Comparison of ENCODE assay signal across 9 cellular contexts in genomic region chr6:148761532-148761951, GRCh38. TPM values are rescaled to one million over a fixed set of nuclear protein-coding genes. Genes with fewer than 3 reads are reported as not detected.
A peak's percentile ranks its signal among the peaks of the same experiment; 100 is the strongest.
DNase-seq lines count a peak whose midpoint lies in the region; ATAC-seq, FAIRE-seq and TF ChIP-seq lines count a peak whose summit lies in the region.
"Had no signal": no experiment of that assay in that cellular context is flagged by ENCODE, and none has a peak within 500 bp of the region (broad histone marks: within the 10 kb centered on the region; RNA-seq: fewer than 3 reads in every experiment).

No MANE protein-coding gene starts in this region.

- no peaks in the 10 kb centered on the region for H3K9me3 ChIP-seq in CD4-positive, alpha-beta memory T cell (ENCODE audit: control insufficient read depth in 1 of 2, low read length in 2 of 2)
- H3K9me3 ChIP-seq in KOPT-K1 (ENCODE audit: insufficient read depth, low read length, poor library complexity, severe bottlenecking): no peaks in the 10 kb centered on the region
- H3K9me3 ChIP-seq in mesenchymal stem cell (ENCODE audit: control insufficient read depth, low read length): no peaks in the 10 kb centered on the region

- no peak for FAIRE-seq in GM19239 (lab: Jason Lieb, UNC)
- FAIRE-seq: bronchial epithelial cell had no signal

- H3K4me3 ChIP-seq in CD4-positive, alpha-beta memory T cell (ENCODE audit: low read length in 2 of 2): peak overlapping the region; percentile 20 to 42
- H3K4me3 ChIP-seq in mesenchymal stem cell (ENCODE audit: insufficient read depth in 1 of 2, low read depth in 1 of 2, low read length in 2 of 2): peak overlapping the region; percentile 38 to 77

- peak overlapping the region in 1 of 2 experiments; percentile 95 for H3K14ac ChIP-seq in mesenchymal stem cell (ENCODE audit: low read length in 2 of 2)

- no peak for TF ChIP-seq CTCF in brain (conservative IDR thresholded peaks at IDR 0.05)

- H3K36me3 ChIP-seq in CD4-positive, alpha-beta memory T cell (ENCODE audit: insufficient read depth, low read length): no peaks in the 10 kb centered on the region
- no peaks in the 10 kb centered on the region for H3K36me3 ChIP-seq in KOPT-K1 (ENCODE audit: insufficient read depth, low read length)
- H3K36me3 ChIP-seq in mesenchymal stem cell (ENCODE audit: control insufficient read depth in 1 of 2, insufficient read depth in 2 of 2, low read depth in 1 of 2, low read length in 2 of 2): no peaks in the 10 kb centered on the region

- H3K4me1 Mint-ChIP-seq in CD4-positive, alpha-beta memory T cell: peaks cover 67 to 94% (median 77%) of the 10 kb centered on the region in 4 donors
- peaks cover 62% of the 10 kb centered on the region for H3K4me1 Mint-ChIP-seq in brain

- peaks cover 10% of the 10 kb centered on the region for H3K79me1 ChIP-seq in mesenchymal stem cell (replicated peaks; ENCODE audit: low read length, poor library complexity, severe bottlenecking)

- CTCF ChIA-PET in CD4-positive, alpha-beta memory T cell (lab: Charles Lee; ENCODE audit: partially characterized antibody): interaction anchor here (2.2 to 2.9 kb wide), 3 partner anchors 9 to 13 kb away, joined by 11 to 13 read pairs (median 12); partner anchors contain the start of gene UST

- H4K8ac ChIP-seq in mesenchymal stem cell (ENCODE audit: low read length): no peak overlapping the region

- H4K91ac ChIP-seq in mesenchymal stem cell (ENCODE audit: low read length): peak overlapping the region; percentile 27

- H2AK5ac ChIP-seq in mesenchymal stem cell (ENCODE audit: low read length, severe bottlenecking): no peak overlapping the region

- H2BK120ac ChIP-seq in mesenchymal stem cell (ENCODE audit: low read depth, low read length): no peak overlapping the region

- H2BK12ac ChIP-seq in mesenchymal stem cell (ENCODE audit: low read length in 2 of 2): peak overlapping the region in 1 of 2 experiments; percentile 89

- H3K36me3 Mint-ChIP-seq in CD4-positive, alpha-beta memory T cell: peaks cover 0 to 3% of the 10 kb centered on the region in 2 donors
- H3K36me3 Mint-ChIP-seq in brain: peaks cover 7% of the 10 kb centered on the region

- H3K4me3 Mint-ChIP-seq in CD4-positive, alpha-beta memory T cell: peak overlapping the region; percentile 79 to 88 (median 84)
- H3K4me3 Mint-ChIP-seq in brain: peak overlapping the region; percentile 33 to 76 (median 57)

- H3K27ac ChIP-seq in CD4-positive, alpha-beta memory T cell (ENCODE audit: low read depth, low read length): peak overlapping the region; percentile 83
- peak overlapping the region; percentile 37 for H3K27ac ChIP-seq in KOPT-K1 (ENCODE audit: low read depth, low read length, poor library complexity, severe bottlenecking)
- peak overlapping the region; percentile 89 for H3K27ac ChIP-seq in mesenchymal stem cell (ENCODE audit: low read length, poor library complexity, severe bottlenecking)

- peak overlapping the region; percentile 46 for H2BK5ac ChIP-seq in mesenchymal stem cell (ENCODE audit: low read depth, low read length, poor library complexity, severe bottlenecking)

- WGBS in mesenchymal stem cell: 88% methylated on average over 6 of the region's 7 CpGs

- intact Hi-C loops in CD4-positive, alpha-beta memory T cell (cut with micrococcal nuclease): loop anchor here (1.0 to 5.0 kb wide), 5 partner anchors 13 to 806 kb away; partner anchors contain the start of gene GINM1

- no peak for ATAC-seq in GM21723 (IDR thresholded peaks at IDR 0.05; ENCODE audit: unreplicated experiment)

- H2AFZ ChIP-seq in mesenchymal stem cell (ENCODE audit: low read depth, low read length): no peak overlapping the region

- H3K27ac Mint-ChIP-seq in CD4-positive, alpha-beta memory T cell: peak overlapping the region; percentile 91 to 99 (median 96)
- peak overlapping the region; percentile 54 to 95 (median 94) for H3K27ac Mint-ChIP-seq in brain

- H3K27me3 ChIP-seq in CD4-positive, alpha-beta memory T cell (ENCODE audit: insufficient read depth, low read length): no peaks in the 10 kb centered on the region
- no peaks in the 10 kb centered on the region for H3K27me3 ChIP-seq in mesenchymal stem cell (ENCODE audit: control insufficient read depth in 1 of 2, insufficient read depth in 1 of 2, low read length in 2 of 2)

- H3K4me1 ChIP-seq in CD4-positive, alpha-beta memory T cell (ENCODE audit: insufficient read depth, low read length): peaks cover 68% of the 10 kb centered on the region
- peaks cover 10% of the 10 kb centered on the region for H3K4me1 ChIP-seq in mesenchymal stem cell (ENCODE audit: control insufficient read depth, insufficient read depth, low read depth, low read length)

- H3K18ac ChIP-seq in mesenchymal stem cell (ENCODE audit: low read depth in 1 of 2, low read length in 2 of 2): peak overlapping the region in 1 of 2 experiments; percentile 37

- POLR2A ChIA-PET in CD4-positive, alpha-beta memory T cell (lab: Charles Lee; ENCODE audit: partially characterized antibody): interaction anchor here (0.6 to 7.1 kb wide), 6 partner anchors 9 to 702 kb away, joined by 3 to 183 read pairs (median 10); partner anchors contain the start of gene UST

- H3K23ac ChIP-seq in mesenchymal stem cell (ENCODE audit: low read length in 2 of 2): no peak overlapping the region

- peak overlapping the region; percentile 75 for H3K4me2 ChIP-seq in mesenchymal stem cell (ENCODE audit: low read length, poor library complexity, severe bottlenecking)

- H3K9me3 Mint-ChIP-seq in CD4-positive, alpha-beta memory T cell: no peaks in the 10 kb centered on the region
- H3K9me3 Mint-ChIP-seq in brain: peaks cover 8 to 24% (median 15%) of the 10 kb centered on the region in 5 experiments

- peak overlapping the region; percentile 88 for H2BK15ac ChIP-seq in mesenchymal stem cell (ENCODE audit: low read depth, poor library complexity, severe bottlenecking)

- DNase-seq in CD4-positive, alpha-beta memory T cell: peak; percentile 62 to 80 (median 72)
- DNase-seq in mesenchymal stem cell (no peak), GM19239 (ENCODE audit: insufficient read length, low spot score) (no peak), SIG-M5 treated with dmso at 0.1 percent for 504 hours (lab: John Stamatoyannopoulos, UW; ENCODE audit: unreplicated experiment) (no peak), AML-193 (lab: John Stamatoyannopoulos, UW) (no peak)

- no peak overlapping the region for H3K4ac ChIP-seq in mesenchymal stem cell (ENCODE audit: low read depth in 1 of 2, low read length in 2 of 2)

- no peaks in the 10 kb centered on the region for H3K27me3 Mint-ChIP-seq in CD4-positive, alpha-beta memory T cell
- H3K27me3 Mint-ChIP-seq in brain: peaks cover 4% of the 10 kb centered on the region

- H3K9ac ChIP-seq in mesenchymal stem cell (ENCODE audit: low read length): peak overlapping the region; percentile 88

RNA-seq across cellular contexts. Expression of gene UST, which starts 14.7 kb away (rescaled TPM):
- total RNA-seq in CD4-positive, alpha-beta memory T cell: 1 to 10 TPM; 7.0 to 7.6 TPM
- 1 to 10 TPM; 2.2 to 3.2 TPM for polyA plus RNA-seq in CD4-positive, alpha-beta memory T cell
- 30.5 TPM for polyA plus RNA-seq in brain (ENCODE audit: insufficient read depth, low read depth, low replicate concordance)
- polyA plus RNA-seq in mesenchymal stem cell (2013, experiment 1 of 2): 9.2 TPM
- polyA plus RNA-seq in mesenchymal stem cell (2013, experiment 2 of 2): 8.9 TPM

Comparison
In these comparisons a context has a peak if more than half of its experiments do, and no peak if none do; other contexts are left out.
1. DNase-seq: peak in CD4-positive, alpha-beta memory T cell (5 of 5); none in mesenchymal stem cell (single experiment), GM19239 (single experiment), SIG-M5 treated with dmso at 0.1 percent for 504 hours (single experiment) and AML-193 (0 of 2).
2. H3K27ac ChIP-seq: peak in every context shown above with its lines; median percentile 89 in mesenchymal stem cell; 83 in CD4-positive, alpha-beta memory T cell; 37 in KOPT-K1.